Comparison of ENCODE assay signal across 8 cellular contexts in genomic region chr11:95764267-95764898, GRCh38. TPM values are rescaled to one million over a fixed set of nuclear protein-coding genes. Genes with fewer than 3 reads are reported as not detected.
DNase-seq lines count a peak whose midpoint lies in the region; ATAC-seq and TF ChIP-seq lines count a peak whose summit lies in the region.

No MANE protein-coding gene starts in this region.

- H3K27ac ChIP-seq in liver (ENCODE audit: low read depth in 1 of 2, low read length in 2 of 2) = no peak overlapping the region

- in situ Hi-C loops in ACHN (cut with HindIII; ENCODE audit: low pct_ligation_motif_present, low pct_unique_long_range_greater_than_20kb, low sequenced_read_pairs) = no loop called here

- no peaks in the 10 kb centered on the region for H3K4me1 ChIP-seq in liver (ENCODE audit: control insufficient read depth in 4 of 4, insufficient read depth in 4 of 4, low read length in 3 of 4)

- no peak overlapping the region for H3K9ac ChIP-seq in liver (ENCODE audit: low read depth in 1 of 2, low read length in 2 of 2)

- no peaks in the 10 kb centered on the region for H3K27me3 ChIP-seq in liver (ENCODE audit: control insufficient read depth in 4 of 4, insufficient read depth in 4 of 4, low read length in 3 of 4)
- H3K27me3 ChIP-seq in MG63 = no peaks in the 10 kb centered on the region; the same call in 1 of the 2 replicates

- WGBS in liver = 22% methylated on average over 4 of the region's 4 CpGs

- peak; percentile 49; the same call in 2 of the 3 replicates for TF ChIP-seq CTCF in GM12872 (IDR thresholded peaks at IDR 0.05; ENCODE audit: insufficient read depth, low read depth, low read length)
- TF ChIP-seq CTCF in liver (IDR thresholded peaks at IDR 0.05; ENCODE audit: low read depth, low read length, missing input control) = peak; percentile 58

- DNase-seq in ACHN (peak; percentile 52), NOMO-1 treated with DMSO at 0.1 percent for 48 hours (lab: John Stamatoyannopoulos, UW; ENCODE audit: unreplicated experiment) (peak; percentile 75), cerebellum (ENCODE audit: low spot score) (peak; percentile 71), MG63 (no peak), 8988T (no peak)

- ATAC-seq in HG03558 (IDR thresholded peaks at IDR 0.05; ENCODE audit: extremely low read depth, unreplicated experiment) = peak; percentile 57

- H3K4me3 ChIP-seq in liver (ENCODE audit: low read depth in 1 of 3, low read length in 3 of 3) (no peak overlapping the region), MG63 (no peak overlapping the region)

- H3K36me3 ChIP-seq in liver (ENCODE audit: control insufficient read depth in 4 of 4, insufficient read depth in 3 of 4, low read depth in 1 of 4, low read length in 3 of 4) (peaks cover 0 to 3% (median 0%) of the 10 kb centered on the region in 4 donors), MG63 (no peaks in the 10 kb centered on the region; the same call in 1 of the 2 replicates)

- peak; percentile 92 to 93 for TF ChIP-seq RAD21 in liver (IDR thresholded peaks at IDR 0.05)

- no peaks in the 10 kb centered on the region for H3K9me3 ChIP-seq in liver (ENCODE audit: control insufficient read depth in 4 of 4, low read length in 3 of 4)
- no peaks in the 10 kb centered on the region for H3K9me3 ChIP-seq in MG63

TF ChIP-seq in liver, 16 proteins besides CTCF, POLR2A, EP300 and RAD21:
- TF ChIP-seq HNF4G (IDR thresholded peaks at IDR 0.05) = no peak
- no peak for TF ChIP-seq EGR1 (IDR thresholded peaks at IDR 0.05; ENCODE audit: low read depth in 2 of 2)
- no peak for TF ChIP-seq ATF3 (IDR thresholded peaks at IDR 0.05)
- TF ChIP-seq TAF1 (conservative IDR thresholded peaks at IDR 0.05) = no peak
- TF ChIP-seq GABPA (IDR thresholded peaks at IDR 0.05 in 1 of 2, conservative IDR thresholded peaks at IDR 0.05 in 1 of 2) = no peak

RNA-seq across cellular contexts. Expression of gene FAM76B, which starts 25.2 kb away (rescaled TPM):
- total RNA-seq in cerebellum (53.9 TPM), liver (10 to 100 TPM; 17.1 to 62.9 TPM)
- 10 to 100 TPM in 1 of 2 donors, 1 to 10 TPM in 1; 5.0 to 21.5 TPM for polyA plus RNA-seq in liver
- total RNA-seq in MG63 (2014; rRNA removed; shearing (Covaris generic); ENCODE audit: low replicate concordance) = 16.4 and 16.6 TPM in 2 replicates

RNA-seq across cellular contexts. Expression of gene CEP57, which starts 25.9 kb away (rescaled TPM):
- 80.8 TPM for total RNA-seq in cerebellum
- total RNA-seq in liver = 10 to 100 TPM; 30.6 to 31.5 TPM
- 10 to 100 TPM; 11.2 to 32.8 TPM for polyA plus RNA-seq in liver
- total RNA-seq in MG63 (2014; rRNA removed; shearing (Covaris generic); ENCODE audit: low replicate concordance) = 26.8 and 28.2 TPM in 2 replicates

Comparison
In these comparisons a context has a peak if more than half of its experiments do, and no peak if none do; other contexts are left out.
1. DNase-seq: peak in ACHN (single experiment), NOMO-1 treated with DMSO at 0.1 percent for 48 hours (single experiment) and cerebellum (single experiment); none in MG63 (single experiment) and 8988T (single experiment).